Comparison of ENCODE assay signal across 11 cellular contexts in the genomic region with DNA sequence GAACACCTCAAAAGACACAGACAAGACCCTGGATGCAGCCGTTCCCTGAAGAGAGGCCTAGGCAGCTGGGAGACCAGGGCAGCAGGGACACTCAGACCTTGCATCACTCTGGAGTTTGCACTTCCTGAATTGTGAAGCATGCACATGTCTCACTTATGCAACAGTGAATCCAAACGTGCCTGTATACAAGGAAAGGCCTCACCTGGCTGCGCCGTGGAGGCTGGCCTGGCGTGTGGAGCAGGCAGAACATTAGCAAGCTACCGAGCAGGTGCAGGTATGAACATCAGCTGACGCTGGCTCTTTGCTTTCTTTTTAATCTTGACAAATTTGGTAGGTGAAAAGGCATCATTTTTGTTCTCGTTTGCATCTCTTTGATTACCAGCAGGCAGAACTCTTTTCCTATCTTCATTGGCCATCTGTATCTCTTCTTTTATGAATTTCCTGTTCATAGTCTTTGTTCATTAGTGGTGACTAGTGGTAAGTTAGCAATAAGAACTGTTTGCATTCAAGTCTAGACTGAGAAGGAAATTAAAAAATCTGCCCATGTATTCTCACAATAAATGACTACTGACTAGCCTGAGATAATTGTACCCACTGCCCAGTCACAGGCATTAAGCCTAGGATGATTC. TPM values are rescaled to one million over a fixed set of nuclear protein-coding genes. Genes with fewer than 3 reads are reported as not detected.
DNase-seq lines count a peak whose midpoint lies in the region; ATAC-seq and TF ChIP-seq lines count a peak whose summit lies in the region.
"Had no signal": no experiment of that assay in that cellular context is flagged by ENCODE, and none has a peak within 500 bp of the region (broad histone marks: within the 10 kb centered on the region; RNA-seq: fewer than 3 reads in every experiment).

No MANE protein-coding gene starts in this region.

- H3K4me1 Mint-ChIP-seq in activated CD8-positive, alpha-beta memory T cell treated with anti-CD3 and anti-CD28 coated beads, Interleukin-2, amount 10 ng/mL, durations not matched to agents 7 days and 5 days: peaks cover 42% of the 10 kb centered on the region
- peaks cover 29% of the 10 kb centered on the region for H3K4me1 Mint-ChIP-seq in endothelial cell (ENCODE audit: unreplicated experiment)
- H3K4me1 Mint-ChIP-seq in stimulated activated effector memory CD8-positive, alpha-beta T cell treated with anti-CD3 and anti-CD28 coated beads, Interleukin-12 subunit alpha, Interleukin-12 subunit beta, amount 100 ng/mL, for 72 hours: peaks cover 48% of the 10 kb centered on the region

- DNase-seq in activated CD8-positive, alpha-beta memory T cell treated with anti-CD3 and anti-CD28 coated beads, Interleukin-2, amount 10 ng/mL, durations not matched to agents 7 days and 5 days: no peak
- DNase-seq in activated CD8-positive, alpha-beta memory T cell treated with anti-CD3 and anti-CD28 coated beads, Interleukin-2, amount 50 U/mL, for 48 hours: no peak
- DNase-seq in SKM-1 (lab: John Stamatoyannopoulos, UW; ENCODE audit: unreplicated experiment) (peak; percentile 28), endothelial cell (ENCODE audit: low spot score) (no peak), NCI-H2171 (lab: John Stamatoyannopoulos, UW) (no peak)
- no peak for DNase-seq in stimulated activated effector memory CD8-positive, alpha-beta T cell treated with anti-CD3 and anti-CD28 coated beads, Interleukin-12 subunit alpha, Interleukin-12 subunit beta, amount 100 ng/mL, for 72 hours (ENCODE audit: low spot score in 2 of 2)
- DNase-seq: effector CD4-positive, alpha-beta T cell; NCI-H2171 treated with DMSO at 0.1 percent for 48 hours had no signal

- CTCF ChIA-PET in activated CD8-positive, alpha-beta memory T cell treated with anti-CD3 and anti-CD28 coated beads, Interleukin-2, amount 10 ng/mL, durations not matched to agents 7 days and 5 days (lab: Charles Lee): no interaction called here

- H3K27ac Mint-ChIP-seq in activated CD8-positive, alpha-beta memory T cell treated with anti-CD3 and anti-CD28 coated beads, Interleukin-2, amount 10 ng/mL, durations not matched to agents 7 days and 5 days: peak overlapping the region; percentile 68
- H3K27ac Mint-ChIP-seq in endothelial cell (ENCODE audit: unreplicated experiment): peak overlapping the region; percentile 82
- peak overlapping the region; percentile 89 for H3K27ac Mint-ChIP-seq in stimulated activated effector memory CD8-positive, alpha-beta T cell treated with anti-CD3 and anti-CD28 coated beads, Interleukin-12 subunit alpha, Interleukin-12 subunit beta, amount 100 ng/mL, for 72 hours
- H3K27ac Mint-ChIP-seq: mesothelial cell of epicardium had no signal

- no peaks in the 10 kb centered on the region for H3K27me3 Mint-ChIP-seq in activated CD8-positive, alpha-beta memory T cell treated with anti-CD3 and anti-CD28 coated beads, Interleukin-2, amount 10 ng/mL, durations not matched to agents 7 days and 5 days
- peaks cover 2% of the 10 kb centered on the region for H3K27me3 Mint-ChIP-seq in endothelial cell (ENCODE audit: unreplicated experiment)

- TF ChIP-seq CTCF in endothelial cell (IDR thresholded peaks at IDR 0.05; ENCODE audit: unreplicated experiment): no peak

- no peak for ATAC-seq in activated CD8-positive, alpha-beta memory T cell treated with anti-CD3 and anti-CD28 coated beads, Interleukin-2, amount 10 ng/mL, durations not matched to agents 7 days and 5 days
- ATAC-seq in stimulated activated effector memory CD8-positive, alpha-beta T cell treated with anti-CD3 and anti-CD28 coated beads, Interleukin-12 subunit alpha, Interleukin-12 subunit beta, amount 100 ng/mL, for 72 hours: no peak
- ATAC-seq in GM19397 (IDR thresholded peaks at IDR 0.05; ENCODE audit: unreplicated experiment): no peak
- ATAC-seq in GM21515 (IDR thresholded peaks at IDR 0.05; ENCODE audit: unreplicated experiment): no peak

- peaks cover 10% of the 10 kb centered on the region for H3K36me3 Mint-ChIP-seq in activated CD8-positive, alpha-beta memory T cell treated with anti-CD3 and anti-CD28 coated beads, Interleukin-2, amount 10 ng/mL, durations not matched to agents 7 days and 5 days
- no peaks in the 10 kb centered on the region for H3K36me3 Mint-ChIP-seq in endothelial cell (ENCODE audit: low read depth, unreplicated experiment)
- H3K36me3 Mint-ChIP-seq in stimulated activated effector memory CD8-positive, alpha-beta T cell treated with anti-CD3 and anti-CD28 coated beads, Interleukin-12 subunit alpha, Interleukin-12 subunit beta, amount 100 ng/mL, for 72 hours: peaks cover 91% of the 10 kb centered on the region

- H3K4me3 Mint-ChIP-seq in activated CD8-positive, alpha-beta memory T cell treated with anti-CD3 and anti-CD28 coated beads, Interleukin-2, amount 10 ng/mL, durations not matched to agents 7 days and 5 days: no peak overlapping the region
- no peak overlapping the region for H3K4me3 Mint-ChIP-seq in endothelial cell (ENCODE audit: unreplicated experiment)
- peak overlapping the region; percentile 5 for H3K4me3 Mint-ChIP-seq in stimulated activated effector memory CD8-positive, alpha-beta T cell treated with anti-CD3 and anti-CD28 coated beads, Interleukin-12 subunit alpha, Interleukin-12 subunit beta, amount 100 ng/mL, for 72 hours
- H3K4me3 Mint-ChIP-seq: mesothelial cell of epicardium had no signal

- H3K9me3 Mint-ChIP-seq in activated CD8-positive, alpha-beta memory T cell treated with anti-CD3 and anti-CD28 coated beads, Interleukin-2, amount 10 ng/mL, durations not matched to agents 7 days and 5 days (ENCODE audit: low read depth): no peaks in the 10 kb centered on the region
- H3K9me3 Mint-ChIP-seq in endothelial cell (ENCODE audit: unreplicated experiment): no peaks in the 10 kb centered on the region
- H3K9me3 Mint-ChIP-seq in stimulated activated effector memory CD8-positive, alpha-beta T cell treated with anti-CD3 and anti-CD28 coated beads, Interleukin-12 subunit alpha, Interleukin-12 subunit beta, amount 100 ng/mL, for 72 hours: no peaks in the 10 kb centered on the region

RNA-seq across cellular contexts. Expression of gene IRAK1, which starts 37.2 kb away (rescaled TPM):
- total RNA-seq in activated CD8-positive, alpha-beta memory T cell treated with anti-CD3 and anti-CD28 coated beads, Interleukin-2, amount 10 ng/mL, durations not matched to agents 7 days and 5 days: 100 to 1,000 TPM; 127 to 148 TPM
- total RNA-seq in endothelial cell (ENCODE audit: unreplicated experiment): 89.9 TPM

RNA-seq across cellular contexts. Expression of gene MECP2, which starts 40.7 kb away (rescaled TPM):
- total RNA-seq in activated CD8-positive, alpha-beta memory T cell treated with anti-CD3 and anti-CD28 coated beads, Interleukin-2, amount 10 ng/mL, durations not matched to agents 7 days and 5 days: 10 to 100 TPM; 81.1 to 84.5 TPM
- total RNA-seq in endothelial cell (ENCODE audit: unreplicated experiment): 60.0 TPM
